ENCODE assay signal across 8 cellular contexts in the genomic region with DNA sequence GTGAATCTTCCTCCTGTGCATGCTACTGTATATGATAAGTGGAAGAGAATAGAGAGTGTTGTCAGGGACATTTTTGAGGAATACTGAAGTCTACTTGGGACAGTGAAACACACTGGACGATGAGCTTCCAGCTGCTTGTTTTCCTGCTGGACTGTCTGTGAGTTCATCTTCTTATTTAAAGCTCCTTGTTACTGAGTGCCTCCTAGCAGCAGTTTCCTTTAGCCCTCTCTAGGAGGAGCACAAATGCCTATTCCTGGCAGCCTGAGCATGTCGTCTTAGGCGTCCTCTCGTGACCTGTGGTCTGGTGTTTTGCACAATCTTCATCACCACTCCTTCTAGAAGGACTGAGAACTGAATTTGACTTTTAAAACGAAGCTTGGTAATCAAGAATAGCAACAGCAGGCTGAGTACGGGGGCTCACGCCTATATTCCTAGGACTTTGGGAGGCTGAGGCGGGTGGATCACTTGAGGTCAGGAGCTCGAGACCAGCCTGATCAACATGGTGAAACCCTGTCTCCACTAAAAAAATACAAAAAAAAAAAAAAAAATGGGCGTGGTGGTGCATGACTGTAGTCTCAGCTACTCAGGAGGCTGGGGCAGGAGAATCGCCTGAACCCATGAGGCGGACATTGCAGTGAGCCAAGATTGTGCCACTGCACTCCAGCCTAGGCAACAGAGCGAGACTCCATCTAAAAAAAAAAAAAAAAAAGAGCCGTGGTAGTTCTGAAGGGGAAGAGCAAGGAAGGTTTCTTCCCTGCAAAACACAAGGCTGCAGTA. TPM values are rescaled to one million over a fixed set of nuclear protein-coding genes. Genes with fewer than 3 reads are reported as not detected.
A peak's percentile ranks its signal among the peaks of the same experiment; 100 is the strongest.
DNase-seq lines count a peak whose midpoint lies in the region; ATAC-seq and TF ChIP-seq lines count a peak whose summit lies in the region.

No MANE protein-coding gene starts in this region.

- peak overlapping the region; percentile 53; the same call in 1 of the 2 replicates for H2BK120ac ChIP-seq in IMR-90 (ENCODE audit: low read depth, low read length)
- H2BK120ac ChIP-seq in mesendoderm (ENCODE audit: low read depth, low read length), result no peak overlapping the region

- no TSS peak for BruUV-seq in IMR-90 (replicated peaks; lab: Mats Ljungman, UMichigan)

- H4K5ac ChIP-seq in IMR-90 (ENCODE audit: low read depth, low read length), result peak overlapping the region; percentile 68; the same call in 1 of the 2 replicates
- no peak overlapping the region for H4K5ac ChIP-seq in mesendoderm (ENCODE audit: low read length)

- H4K91ac ChIP-seq in IMR-90 (ENCODE audit: insufficient read depth, low read depth, low read length), result no peak overlapping the region

- peak overlapping the region; percentile 2 for H2BK20ac ChIP-seq in IMR-90 (ENCODE audit: low read depth, low read length)

- H3K9me1 ChIP-seq in IMR-90 (ENCODE audit: insufficient read depth, low read length), result peaks cover 23% of the 10 kb centered on the region

- ATAC-seq in GM21528 (IDR thresholded peaks at IDR 0.05; ENCODE audit: low FRiP score, unreplicated experiment), result peak; percentile 72
- peak; percentile 63 for ATAC-seq in IMR-90 (ENCODE audit: low read depth)

- in situ Hi-C loops in IMR-90 (cut with MboI; ENCODE audit: low sequenced_read_pairs) (no loop called here), astrocyte of the spinal cord (cut with HindIII; ENCODE audit: low sequenced_read_pairs) (no loop called here)

- H3K36me3 ChIP-seq in IMR-90 (ENCODE audit: control insufficient read depth, insufficient read depth, low read length) (no peaks in the 10 kb centered on the region), mesendoderm (ENCODE audit: control insufficient read depth, insufficient read depth, low read length) (no peaks in the 10 kb centered on the region)
- no peaks in the 10 kb centered on the region for H3K36me3 ChIP-seq in effector memory CD4-positive, alpha-beta T cell (ENCODE audit: control insufficient read depth, insufficient read depth, low read length)

- H3K56ac ChIP-seq in IMR-90 (ENCODE audit: extremely low read depth, insufficient read depth, low read length) (no peak overlapping the region), mesendoderm (ENCODE audit: low read length) (no peak overlapping the region)

- TF ChIP-seq RAD21 in IMR-90 (IDR thresholded peaks at IDR 0.05; ENCODE audit: low read length), result peak; percentile 34

- peaks cover 19 to 67% of the 10 kb centered on the region in 2 experiments for H3K79me1 ChIP-seq in IMR-90 (ENCODE audit: low read depth in 1 of 2, low read length in 2 of 2)
- no peaks in the 10 kb centered on the region for H3K79me1 ChIP-seq in mesendoderm (ENCODE audit: low read length)

- H3K4me3 ChIP-seq in IMR-90 (ENCODE audit: insufficient read depth, low read depth, low read length), result no peak overlapping the region
- H3K4me3 ChIP-seq in astrocyte of the spinal cord (ENCODE audit: low read depth, low read length), result no peak overlapping the region
- H3K4me3 ChIP-seq in mesendoderm (ENCODE audit: low read length), result no peak overlapping the region
- no peak overlapping the region for H3K4me3 ChIP-seq in effector memory CD4-positive, alpha-beta T cell (ENCODE audit: insufficient read depth, low read depth, low read length, poor library complexity, severe bottlenecking)

- intact Hi-C loops in IMR-90 (cut with micrococcal nuclease), result no loop called here

- peak; percentile 45 for TF ChIP-seq CTCF in GM12873 (IDR thresholded peaks at IDR 0.05; ENCODE audit: insufficient read depth, low read depth, low read length, missing control alignments)
- TF ChIP-seq CTCF in IMR-90 (conservative IDR thresholded peaks at IDR 0.05; ENCODE audit: low read depth, low read length), result peak; percentile 35
- peak; percentile 31 for TF ChIP-seq CTCF in astrocyte of the spinal cord (IDR thresholded peaks at IDR 0.05; ENCODE audit: low read depth, low read length)

- H3K18ac ChIP-seq in IMR-90 (ENCODE audit: low read depth, low read length), result peak overlapping the region; percentile 37; the same call in 1 of the 2 replicates
- H3K18ac ChIP-seq in mesendoderm (ENCODE audit: low read length), result no peak overlapping the region

- dilution Hi-C loops in IMR-90 (cut with HindIII; ENCODE audit: low sequenced_read_pairs, unreplicated experiment), result no loop called here

- peak overlapping the region; percentile 45 for H3K4me2 ChIP-seq in IMR-90 (ENCODE audit: low read depth, low read length)
- H3K4me2 ChIP-seq in mesendoderm (ENCODE audit: low read length), result no peak overlapping the region

- H2AFZ ChIP-seq in IMR-90 (replicated peaks; ENCODE audit: low read length, poor library complexity), result no peak overlapping the region

- DNase-seq in IMR-90 (peak; percentile 72), astrocyte of the spinal cord (ENCODE audit: low read depth, low spot score) (peak; percentile 63), mesendoderm (peak; percentile 61)
- no peak for DNase-seq in effector CD8-positive, alpha-beta T cell (lab: John Stamatoyannopoulos, UW)
- DNase-seq in effector memory CD4-positive, alpha-beta T cell, result no peak
- no peak for DNase-seq in stimulated activated CD4-positive, alpha-beta T cell treated with anti-CD3 and anti-CD28 coated beads, Interleukin-2, amount 100 ng/mL, for 48 hours

- peak overlapping the region in 1 of 2 experiments; percentile 55; a peak in 2 of 4 replicates for H4K8ac ChIP-seq in IMR-90 (ENCODE audit: low read depth in 2 of 2, low read length in 2 of 2)
- H4K8ac ChIP-seq in mesendoderm (ENCODE audit: low read depth, low read length), result no peak overlapping the region

- peak overlapping the region; percentile 26; the same call in 1 of the 2 replicates for H3K14ac ChIP-seq in IMR-90 (replicated peaks; ENCODE audit: low read depth, low read length)

- H3K23ac ChIP-seq in IMR-90 (ENCODE audit: low read depth, low read length) (peak overlapping the region; percentile 14; the same call in 1 of the 2 replicates), mesendoderm (ENCODE audit: low read length) (no peak overlapping the region)

- H2BK5ac ChIP-seq in IMR-90 (ENCODE audit: low read depth, low read length, poor library complexity, severe bottlenecking) (peak overlapping the region; percentile 61), mesendoderm (ENCODE audit: low read length) (no peak overlapping the region)

- peak overlapping the region; percentile 1; the same call in 1 of the 2 replicates for H2AK5ac ChIP-seq in IMR-90 (ENCODE audit: low read depth, low read length)
- H2AK5ac ChIP-seq in mesendoderm (ENCODE audit: low read length), result no peak overlapping the region

- H3K9me3 ChIP-seq in IMR-90 (ENCODE audit: control insufficient read depth, insufficient read depth, low read length), result no peaks in the 10 kb centered on the region
- no peaks in the 10 kb centered on the region for H3K9me3 ChIP-seq in effector memory CD4-positive, alpha-beta T cell (ENCODE audit: control insufficient read depth, low read length)

- no peaks in the 10 kb centered on the region for H3K79me2 ChIP-seq in mesendoderm (ENCODE audit: control insufficient read depth, insufficient read depth, low read length)

- H3K4ac ChIP-seq in IMR-90 (ENCODE audit: low read depth, low read length) (peak overlapping the region; percentile 23), mesendoderm (ENCODE audit: low read depth, low read length) (no peak overlapping the region)

- H4K20me1 ChIP-seq in IMR-90 (ENCODE audit: insufficient read depth, low read length), result peaks cover 23% of the 10 kb centered on the region; the same call in 1 of the 2 replicates

- H3K27ac ChIP-seq in IMR-90 (ENCODE audit: insufficient read depth, low read length) (peak overlapping the region; percentile 10; the same call in 1 of the 2 replicates), mesendoderm (ENCODE audit: low read depth, low read length) (no peak overlapping the region)
- no peak overlapping the region for H3K27ac ChIP-seq in effector memory CD4-positive, alpha-beta T cell (ENCODE audit: insufficient read depth, low read length, poor library complexity, severe bottlenecking)

- no peak overlapping the region; the same call in 2 of the 3 replicates for H2BK15ac ChIP-seq in IMR-90 (ENCODE audit: low read depth, low read length)
- H2BK15ac ChIP-seq in mesendoderm (replicated peaks; ENCODE audit: low read depth), result no peak overlapping the region

- TF ChIP-seq POLR2A in IMR-90 (IDR thresholded peaks at IDR 0.05; ENCODE audit: low read depth, low read length), result no peak

- CTCF ChIA-PET in IMR-90 (lab: Yijun Ruan, JAX), result interaction anchor here (0.6 to 1.3 kb wide), 5 partner anchors 16 to 162 kb away, joined by 3 read pairs; no protein-coding TSS in a partner anchor

- WGBS in IMR-90 (ENCODE audit: extremely low coverage in 2 of 2, insufficient read length in 1 of 2), 2 experiments, result 73% methylated on average over 3 of the region's 14 CpGs; no CpG with 5 or more reads in 1 of the 2 experiments
- WGBS in mesendoderm (ENCODE audit: extremely low coverage, insufficient coverage, low lambda C conversion rate), result no CpG with 5 or more reads among the region's 14 CpGs

- H3K27me3 ChIP-seq in IMR-90 (ENCODE audit: control insufficient read depth, insufficient read depth, low read length) (no peaks in the 10 kb centered on the region), mesendoderm (ENCODE audit: insufficient read depth, low read length, poor library complexity) (no peaks in the 10 kb centered on the region)
- no peaks in the 10 kb centered on the region for H3K27me3 ChIP-seq in effector memory CD4-positive, alpha-beta T cell (replicated peaks; ENCODE audit: control insufficient read depth, insufficient read depth, low read length, poor library complexity, severe bottlenecking)

- H2AK9ac ChIP-seq in IMR-90 (replicated peaks; ENCODE audit: low read depth, low read length, poor library complexity), result peak overlapping the region; percentile 30

- peaks cover 21% of the 10 kb centered on the region for H3K4me1 ChIP-seq in IMR-90 (ENCODE audit: control insufficient read depth, insufficient read depth, low read length)
- H3K4me1 ChIP-seq in mesendoderm (ENCODE audit: control insufficient read depth, low read depth, low read length), result peaks cover 1% of the 10 kb centered on the region
- no peaks in the 10 kb centered on the region for H3K4me1 ChIP-seq in effector memory CD4-positive, alpha-beta T cell (ENCODE audit: control insufficient read depth, insufficient read depth, low read length, poor library complexity, severe bottlenecking)

- POLR2A ChIA-PET in IMR-90 (lab: Charles Lee; ENCODE audit: unreplicated experiment), result no interaction called here

- no peak overlapping the region for H3K9ac ChIP-seq in IMR-90 (ENCODE audit: low read depth, low read length)
- no peak overlapping the region for H3K9ac ChIP-seq in mesendoderm (ENCODE audit: low read length)

TF ChIP-seq in IMR-90, 13 proteins besides CTCF, POLR2A, EP300 and RAD21 (continues in another document):
- TF ChIP-seq MXI1 (IDR thresholded peaks at IDR 0.05; ENCODE audit: borderline replicate concordance, low read depth, low read length), result no peak
- peak; percentile 80 for TF ChIP-seq CEBPB (IDR thresholded peaks at IDR 0.05; ENCODE audit: low read depth, low read length)

RNA-seq across cellular contexts. Expression of gene ANKRD33B, which starts 44.0 kb away (rescaled TPM):
- total RNA-seq in IMR-90 (2012; rRNA removed), result 2.5 and 2.8 TPM in 2 replicates
- polyA plus RNA-seq in IMR-90 (2012; rRNA removed), result 3.3 and 3.8 TPM in 2 replicates
- polyA plus RNA-seq in IMR-90 (2012; cell fraction: cytosol; rRNA removed), result 2.2 and 3.2 TPM in 2 replicates
- 13.5 and 13.8 TPM in 2 replicates for polyA plus RNA-seq in IMR-90 (2012; cell fraction: nucleus; rRNA removed; ENCODE audit: low replicate concordance)
- polyA plus RNA-seq in mesendoderm (2013, experiment 1 of 2), result 4.1 TPM
- polyA plus RNA-seq in mesendoderm (2013, experiment 2 of 2), result 4.1 TPM

Comparison
In these comparisons a context has a peak if more than half of its experiments do, and no peak if none do; other contexts are left out.
1. DNase-seq: peak in IMR-90 (single experiment), astrocyte of the spinal cord (single experiment) and mesendoderm (single experiment); none in effector CD8-positive, alpha-beta T cell (single experiment), effector memory CD4-positive, alpha-beta T cell (0 of 3) and stimulated activated CD4-positive, alpha-beta T cell treated with anti-CD3 and anti-CD28 coated beads, Interleukin-2, amount 100 ng/mL, for 48 hours (0 of 2).
2. Peak in every context shown above with its lines, with median percentiles within 50 percentile points of each other: CTCF ChIP-seq.